8 cellular contexts compared by ENCODE assay signal in the genomic region with DNA sequence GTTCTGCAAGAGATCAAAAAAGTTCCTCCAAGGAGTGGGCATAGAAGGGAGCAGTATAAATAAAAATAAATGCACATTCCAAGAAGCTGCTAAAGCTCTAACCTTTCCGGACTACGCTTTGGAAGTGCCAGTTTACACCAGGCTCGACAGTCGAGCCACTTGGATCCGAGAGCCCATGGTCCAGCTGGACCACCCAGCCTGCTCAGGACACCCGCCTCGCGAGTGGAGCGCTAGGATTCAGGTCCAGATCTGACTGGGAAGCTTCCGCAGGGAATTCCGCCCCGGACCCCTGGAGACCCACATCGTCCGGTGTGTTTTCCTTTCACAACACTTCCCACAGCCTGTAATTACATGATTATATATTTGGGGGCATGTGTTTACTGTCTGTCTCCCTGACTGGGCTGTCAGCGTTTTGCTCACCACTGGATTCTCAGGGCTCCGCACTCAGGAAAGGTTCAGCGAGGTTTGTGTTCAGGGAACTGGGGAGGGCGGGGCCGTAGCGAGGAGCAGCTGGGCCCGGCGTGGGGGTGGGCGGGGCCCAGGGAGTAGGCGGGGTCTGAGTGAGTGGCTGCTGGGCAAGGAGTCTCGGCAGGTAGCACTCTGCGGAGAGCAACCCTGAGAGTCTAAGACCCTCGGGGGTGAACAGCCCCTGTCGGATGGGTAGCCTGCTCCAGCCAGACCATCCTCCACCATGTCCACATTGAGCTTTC. TPM values are rescaled to one million over a fixed set of nuclear protein-coding genes. Genes with fewer than 3 reads are reported as not detected.
DNase-seq lines count a peak whose midpoint lies in the region; ATAC-seq, FAIRE-seq and TF ChIP-seq lines count a peak whose summit lies in the region.

No MANE protein-coding gene starts in this region.

- H3K9ac ChIP-seq in stomach smooth muscle (ENCODE audit: low read length in 2 of 2): peak overlapping the region; percentile 45 to 76

- peaks cover 34% of the 10 kb centered on the region for H3K27me3 Mint-ChIP-seq in activated T-helper 2 cell treated with anti-CD3 and anti-CD28 coated beads, Interferon-gamma antibody, Interleukin-2, Interleukin-4, amounts not matched to agents 10 μg/mL and 5 μg/mL and 100 μg/mL, durations not matched to agents 14 hours and 24 hours and 36 hours (ENCODE audit: low read depth)

- ATAC-seq in HG02885 (IDR thresholded peaks at IDR 0.05; ENCODE audit: poor library complexity, unreplicated experiment): peak; percentile 87

- CTCF ChIA-PET in OCI-LY7 (lab: Charles Lee; ENCODE audit: unreplicated experiment): no interaction called here

- H3K36me3 Mint-ChIP-seq in activated T-helper 2 cell treated with anti-CD3 and anti-CD28 coated beads, Interferon-gamma antibody, Interleukin-2, Interleukin-4, amounts not matched to agents 10 μg/mL and 5 μg/mL and 100 μg/mL, durations not matched to agents 14 hours and 24 hours and 36 hours (ENCODE audit: low read depth): no peaks in the 10 kb centered on the region

- H3K36me3 ChIP-seq in OCI-LY7 (ENCODE audit: insufficient read depth, low read length) (no peaks in the 10 kb centered on the region), neuron (ENCODE audit: insufficient read depth, low read length) (no peaks in the 10 kb centered on the region), stomach smooth muscle (ENCODE audit: control insufficient read depth in 2 of 2, insufficient read depth in 2 of 2, low read length in 2 of 2) (no peaks in the 10 kb centered on the region)

- no peak for TF ChIP-seq POLR2A in GM12891 (IDR thresholded peaks at IDR 0.05; ENCODE audit: low read depth, low read length)

- no peaks in the 10 kb centered on the region for H3K79me2 ChIP-seq in OCI-LY7 (ENCODE audit: insufficient read depth, low read depth, low read length)

- no peak overlapping the region for H3K27ac Mint-ChIP-seq in activated T-helper 2 cell treated with anti-CD3 and anti-CD28 coated beads, Interferon-gamma antibody, Interleukin-2, Interleukin-4, amounts not matched to agents 10 μg/mL and 5 μg/mL and 100 μg/mL, durations not matched to agents 14 hours and 24 hours and 36 hours

- no peaks in the 10 kb centered on the region for H3K9me3 Mint-ChIP-seq in activated T-helper 2 cell treated with anti-CD3 and anti-CD28 coated beads, Interferon-gamma antibody, Interleukin-2, Interleukin-4, amounts not matched to agents 10 μg/mL and 5 μg/mL and 100 μg/mL, durations not matched to agents 14 hours and 24 hours and 36 hours

- TF ChIP-seq CTCF in OCI-LY7 (conservative IDR thresholded peaks at IDR 0.05; ENCODE audit: low read length) (no peak), foreskin fibroblast (IDR thresholded peaks at IDR 0.05; ENCODE audit: low read depth, low read length) (no peak)

- no peak overlapping the region; the same call in 1 of the 2 replicates for H3K4me2 ChIP-seq in OCI-LY7 (ENCODE audit: low read length)

- POLR2A ChIA-PET in OCI-LY7 (lab: Charles Lee): interaction anchor here (0.6 to 1.6 kb wide), 3 partner anchors 10 to 19 kb away, joined by 3 read pairs; no protein-coding TSS in a partner anchor

- intact Hi-C loops in OCI-LY7 (cut with micrococcal nuclease; ENCODE audit: unreplicated experiment): no loop called here
- intact Hi-C loops in activated T-helper 2 cell treated with anti-CD3 and anti-CD28 coated beads, Interferon-gamma antibody, Interleukin-2, Interleukin-4, amounts not matched to agents 10 μg/mL and 5 μg/mL and 100 μg/mL, durations not matched to agents 14 hours and 24 hours and 36 hours (cut with micrococcal nuclease): no loop called here

- H3K27me3 ChIP-seq in neuron (ENCODE audit: insufficient read depth, low read length): no peaks in the 10 kb centered on the region
- no peaks in the 10 kb centered on the region for H3K27me3 ChIP-seq in stomach smooth muscle (ENCODE audit: control insufficient read depth in 1 of 2, insufficient read depth in 2 of 2, low read length in 2 of 2)

- BruUV-seq in OCI-LY7 (replicated peaks; lab: Mats Ljungman, UMichigan): no TSS peak

- H3K9me3 ChIP-seq in OCI-LY7 (ENCODE audit: low read length): no peaks in the 10 kb centered on the region
- H3K9me3 ChIP-seq in neuron (ENCODE audit: low read length): no peaks in the 10 kb centered on the region
- H3K9me3 ChIP-seq in stomach smooth muscle (ENCODE audit: control insufficient read depth in 2 of 2, low read length in 2 of 2): no peaks in the 10 kb centered on the region

- no peaks in the 10 kb centered on the region for H4K20me1 ChIP-seq in OCI-LY7 (ENCODE audit: insufficient read depth, low read length)

- no peaks in the 10 kb centered on the region for H3K9me2 ChIP-seq in OCI-LY7 (ENCODE audit: insufficient read depth, low read length)

- H3K4me1 Mint-ChIP-seq in activated T-helper 2 cell treated with anti-CD3 and anti-CD28 coated beads, Interferon-gamma antibody, Interleukin-2, Interleukin-4, amounts not matched to agents 10 μg/mL and 5 μg/mL and 100 μg/mL, durations not matched to agents 14 hours and 24 hours and 36 hours (ENCODE audit: low read depth): peaks cover 16% of the 10 kb centered on the region

- DNase-seq in GM12891 (ENCODE audit: insufficient read length, low spot score) (peak; percentile 48), OCI-LY7 (ENCODE audit: low spot score) (peak; percentile 41), foreskin fibroblast (peak; percentile 50 to 85), NCI-H1092 (lab: John Stamatoyannopoulos, UW) (no peak)
- DNase-seq in activated T-helper 2 cell treated with anti-CD3 and anti-CD28 coated beads, Interferon-gamma antibody, Interleukin-2, Interleukin-4, amounts not matched to agents 10 μg/mL and 5 μg/mL and 100 μg/mL, durations not matched to agents 14 hours and 24 hours and 36 hours (ENCODE audit: low spot score): peak; percentile 74

- H3K27ac ChIP-seq in OCI-LY7 (ENCODE audit: low read depth, low read length, poor library complexity, severe bottlenecking) (no peak overlapping the region), stomach smooth muscle (ENCODE audit: low read length) (no peak overlapping the region)

- H3K4me1 ChIP-seq in OCI-LY7 (ENCODE audit: insufficient read depth, low read length, poor library complexity, severe bottlenecking) (no peaks in the 10 kb centered on the region), neuron (ENCODE audit: insufficient read depth, low read length) (peaks cover 20% of the 10 kb centered on the region), stomach smooth muscle (ENCODE audit: control insufficient read depth, insufficient read depth, low read length) (peaks cover 5% of the 10 kb centered on the region)

- FAIRE-seq in GM12891 (lab: Jason Lieb, UNC): peak; percentile 67

- H2AFZ ChIP-seq in OCI-LY7 (ENCODE audit: low read length) (no peak overlapping the region), neuron (ENCODE audit: low read depth, low read length) (peak overlapping the region; percentile 27)

- H3K4me3 ChIP-seq in OCI-LY7 (ENCODE audit: low read depth, low read length, poor library complexity, severe bottlenecking) (no peak overlapping the region), foreskin fibroblast (ENCODE audit: low read depth in 1 of 2, low read length in 2 of 2) (peak overlapping the region; percentile 56 to 61), neuron (ENCODE audit: low read length) (peak overlapping the region; percentile 42), stomach smooth muscle (ENCODE audit: low read length in 2 of 2) (peak overlapping the region; percentile 76 to 89)

- peak overlapping the region; percentile 57 for H3K4me3 Mint-ChIP-seq in activated T-helper 2 cell treated with anti-CD3 and anti-CD28 coated beads, Interferon-gamma antibody, Interleukin-2, Interleukin-4, amounts not matched to agents 10 μg/mL and 5 μg/mL and 100 μg/mL, durations not matched to agents 14 hours and 24 hours and 36 hours (ENCODE audit: low read depth)

TF ChIP-seq in GM12891, 5 proteins besides CTCF, POLR2A, EP300 and RAD21:
- TF ChIP-seq PAX5 (IDR thresholded peaks at IDR 0.05; ENCODE audit: insufficient read depth, low read length, severe bottlenecking): no peak
- no peak for TF ChIP-seq SPI1 (IDR thresholded peaks at IDR 0.05; ENCODE audit: low read depth, low read length)
- TF ChIP-seq POLR2AphosphoS5 (IDR thresholded peaks at IDR 0.05; ENCODE audit: low read depth, low read length): no peak
- no peak for TF ChIP-seq POU2F2 (IDR thresholded peaks at IDR 0.05; ENCODE audit: low read depth, low read length)
- TF ChIP-seq TAF1 (IDR thresholded peaks at IDR 0.05; ENCODE audit: low read depth, low read length): no peak

RNA-seq across cellular contexts. Expression of a gene that starts 52.3 kb away (rescaled TPM):
- 18.4 TPM for polyA plus RNA-seq in GM12891 (2012; ENCODE audit: low read depth, missing spikeins)
- 34.1 and 43.9 TPM in 2 replicates for total RNA-seq in OCI-LY7 (2014; rRNA removed; shearing (Covaris generic))
- total RNA-seq in OCI-LY7 (2022): 60.0 and 83.6 TPM in 2 replicates
- 30.6 and 31.8 TPM in 2 replicates for total RNA-seq in activated T-helper 2 cell treated with anti-CD3 and anti-CD28 coated beads, Interferon-gamma antibody, Interleukin-2, Interleukin-4, amounts not matched to agents 10 μg/mL and 5 μg/mL and 100 μg/mL, durations not matched to agents 14 hours and 24 hours and 36 hours
